8 cellular contexts compared by ENCODE assay signal in genomic region chr11:13486926-13487660, GRCh38. TPM values are rescaled to one million over a fixed set of nuclear protein-coding genes. Genes with fewer than 3 reads are reported as not detected.
DNase-seq lines count a peak whose midpoint lies in the region; ATAC-seq, FAIRE-seq and TF ChIP-seq lines count a peak whose summit lies in the region.

No MANE protein-coding gene starts in this region.

- dilution Hi-C loops in endothelial cell of umbilical vein (cut with MboI; ENCODE audit: extremely low pct_ligation_motif_present, low sequenced_read_pairs) = no loop called here

- H3K4ac ChIP-seq in neuronal stem cell (ENCODE audit: low read length) = no peak overlapping the region

- BruUV-seq in endothelial cell of umbilical vein (replicated peaks; lab: Mats Ljungman, UMichigan) = no TSS peak

- H2BK5ac ChIP-seq in neuronal stem cell (ENCODE audit: low read length) = no peak overlapping the region

- ATAC-seq in GM19351 (IDR thresholded peaks at IDR 0.05; ENCODE audit: unreplicated experiment) (peak; percentile 96), HG02884 (IDR thresholded peaks at IDR 0.05; ENCODE audit: unreplicated experiment) (no peak), HG02840 (IDR thresholded peaks at IDR 0.05; ENCODE audit: low FRiP score, unreplicated experiment) (no peak)

- intact Hi-C loops in endothelial cell of umbilical vein (cut with micrococcal nuclease) = loop anchor here (1.0 to 10.0 kb wide), 2 partner anchors 468 to 762 kb away; no protein-coding TSS in a partner anchor

- TF ChIP-seq POLR2A in endothelial cell of umbilical vein (IDR thresholded peaks at IDR 0.05; ENCODE audit: low read depth, low read length) = no peak

- H4K8ac ChIP-seq in neuronal stem cell (ENCODE audit: low read depth, low read length) = no peak overlapping the region

- H3K4me2 ChIP-seq in endothelial cell of umbilical vein (ENCODE audit: insufficient read depth, low read length) = peak overlapping the region; percentile 31
- H3K4me2 ChIP-seq in neuronal stem cell (ENCODE audit: insufficient read depth, low read length, poor library complexity, severe bottlenecking) = peak overlapping the region; percentile 35

- H3K79me1 ChIP-seq in neuronal stem cell (ENCODE audit: low read depth, low read length) = no peaks in the 10 kb centered on the region

- peaks cover 5% of the 10 kb centered on the region for H3K27me3 Mint-ChIP-seq in IgD-negative memory B cell
- peaks cover 6% of the 10 kb centered on the region for H3K27me3 Mint-ChIP-seq in type B pancreatic cell

- H2AFZ ChIP-seq in endothelial cell of umbilical vein (ENCODE audit: low read depth, low read length) (peak overlapping the region; percentile 71), neuronal stem cell (ENCODE audit: low read length) (peak overlapping the region; percentile 15)

- no peaks in the 10 kb centered on the region for H3K4me1 ChIP-seq in endothelial cell of umbilical vein (ENCODE audit: control insufficient read depth, extremely low read depth, insufficient read depth, low read length)
- H3K4me1 ChIP-seq in neuronal stem cell (ENCODE audit: control insufficient read depth in 2 of 2, insufficient read depth in 1 of 2, low read depth in 1 of 2, low read length in 2 of 2) = no peaks in the 10 kb centered on the region

- H3K36me3 Mint-ChIP-seq in IgD-negative memory B cell = no peaks in the 10 kb centered on the region
- H3K36me3 Mint-ChIP-seq in type B pancreatic cell = no peaks in the 10 kb centered on the region

- peak overlapping the region; percentile 15 to 90 (median 72) for H3K4me3 Mint-ChIP-seq in IgD-negative memory B cell
- peak overlapping the region; percentile 72 for H3K4me3 Mint-ChIP-seq in type B pancreatic cell

- H2BK12ac ChIP-seq in neuronal stem cell (ENCODE audit: low read length) = peak overlapping the region; percentile 26

- H3K9me3 ChIP-seq in endothelial cell of umbilical vein (replicated peaks; ENCODE audit: control insufficient read depth, insufficient read depth, low read length) = no peaks in the 10 kb centered on the region
- no peaks in the 10 kb centered on the region for H3K9me3 ChIP-seq in neuronal stem cell (replicated peaks in 1 of 2; ENCODE audit: control insufficient read depth in 2 of 2, insufficient read depth in 1 of 2, low read depth in 1 of 2, low read length in 2 of 2)

- no peaks in the 10 kb centered on the region for H4K20me1 ChIP-seq in endothelial cell of umbilical vein (replicated peaks; ENCODE audit: control insufficient read depth, extremely low read depth, insufficient read depth, low read length)

- no peaks in the 10 kb centered on the region for H3K79me2 ChIP-seq in endothelial cell of umbilical vein (ENCODE audit: control insufficient read depth, insufficient read depth, low read length)

- no peak overlapping the region for H3K27ac Mint-ChIP-seq in IgD-negative memory B cell
- no peak overlapping the region for H3K27ac Mint-ChIP-seq in type B pancreatic cell

- H3K4me1 Mint-ChIP-seq in IgD-negative memory B cell = peaks cover 0 to 6% (median 4%) of the 10 kb centered on the region in 3 donors
- H3K4me1 Mint-ChIP-seq in type B pancreatic cell (ENCODE audit: unreplicated experiment) = no peaks in the 10 kb centered on the region

- H3K27me3 ChIP-seq in endothelial cell of umbilical vein (ENCODE audit: control insufficient read depth in 2 of 2, insufficient read depth in 2 of 2, low read length in 2 of 2) = peaks cover 6 to 13% of the 10 kb centered on the region in 2 experiments
- H3K27me3 ChIP-seq in neuronal stem cell (ENCODE audit: control insufficient read depth in 3 of 3, insufficient read depth in 3 of 3, low read depth in 1 of 3, low read length in 3 of 3) = no peaks in the 10 kb centered on the region

- CTCF ChIA-PET in endothelial cell of umbilical vein (lab: Charles Lee) = interaction anchor here (0.8 to 1.7 kb wide), 15 partner anchors 9 to 764 kb away, joined by 3 to 8 read pairs (median 4); partner anchors contain the start of gene PTH

- no peak overlapping the region for H3K9ac ChIP-seq in endothelial cell of umbilical vein (replicated peaks; ENCODE audit: extremely low read depth, insufficient read depth, low read length)
- H3K9ac ChIP-seq in neuronal stem cell (ENCODE audit: low read depth, low read length, poor library complexity) = no peak overlapping the region

- no peaks in the 10 kb centered on the region for H3K36me3 ChIP-seq in endothelial cell of umbilical vein (ENCODE audit: control insufficient read depth in 2 of 2, extremely low read depth in 1 of 2, insufficient read depth in 2 of 2, low read length in 2 of 2)
- no peaks in the 10 kb centered on the region for H3K36me3 ChIP-seq in neuronal stem cell (replicated peaks in 1 of 2; ENCODE audit: control insufficient read depth in 2 of 2, insufficient read depth in 2 of 2, low read length in 2 of 2)

- H3K9me1 ChIP-seq in endothelial cell of umbilical vein (replicated peaks; ENCODE audit: control insufficient read depth, extremely low read depth, insufficient read depth, low read length) = no peaks in the 10 kb centered on the region

- DNase-seq in activated CD4-positive, alpha-beta T cell treated with anti-CD3 and anti-CD28 coated beads, Interleukin-2, amount 50 U/mL, for 48 hours = peak; percentile 51 to 63
- DNase-seq in endothelial cell of umbilical vein (ENCODE audit: low read depth, low spot score) (peak; percentile 40), neuronal stem cell (ENCODE audit: low spot score) (peak; percentile 49), type B pancreatic cell (ENCODE audit: extremely low spot score, unreplicated experiment) (no peak)

- H3K14ac ChIP-seq in neuronal stem cell (ENCODE audit: low read length) = no peak overlapping the region

- no peak overlapping the region for H4K91ac ChIP-seq in neuronal stem cell (ENCODE audit: low read depth, low read length, poor library complexity)

- H3K18ac ChIP-seq in neuronal stem cell (ENCODE audit: low read length) = peak overlapping the region; percentile 68

- H2AK5ac ChIP-seq in neuronal stem cell (ENCODE audit: low read depth, low read length) = no peak overlapping the region

- no peak overlapping the region for H3K23ac ChIP-seq in neuronal stem cell (ENCODE audit: low read depth, low read length, poor library complexity)

- no peak overlapping the region for H2BK120ac ChIP-seq in neuronal stem cell (ENCODE audit: low read depth, low read length)

- WGBS in neuronal stem cell (ENCODE audit: extremely low coverage in 2 of 2, insufficient read length in 2 of 2, insufficient replicate concordance in 1 of 2), 2 donors = no CpG with 5 or more reads among the region's 26 CpGs

- no peak overlapping the region for H2BK15ac ChIP-seq in neuronal stem cell (ENCODE audit: low read length)

- H3K9me3 Mint-ChIP-seq in IgD-negative memory B cell (peaks cover 2 to 4% (median 2%) of the 10 kb centered on the region in 3 donors), type B pancreatic cell (peaks cover 4% of the 10 kb centered on the region)

- H3K27ac ChIP-seq in endothelial cell of umbilical vein (ENCODE audit: insufficient read depth, low read depth, low read length) (no peak overlapping the region), neuronal stem cell (replicated peaks; ENCODE audit: low read length) (no peak overlapping the region)

- POLR2A ChIA-PET in endothelial cell of umbilical vein (lab: Charles Lee) = no interaction called here

- H3K4me3 ChIP-seq in endothelial cell of umbilical vein (replicated peaks in 1 of 3; ENCODE audit: insufficient read depth in 1 of 3, low read depth in 1 of 3, low read length in 3 of 3) (peak overlapping the region in 1 of 3 experiments; percentile 12), neuronal stem cell (ENCODE audit: low read length in 2 of 2) (peak overlapping the region in 1 of 2 donors; percentile 72)

- FAIRE-seq in endothelial cell of umbilical vein (lab: Jason Lieb, UNC) = no peak

- peak; percentile 32 to 69 for TF ChIP-seq CTCF in endothelial cell of umbilical vein (IDR thresholded peaks at IDR 0.05; ENCODE audit: extremely low read depth in 1 of 2, insufficient read depth in 1 of 2, low read depth in 1 of 2, low read length in 2 of 2)
- peak; percentile 42 for TF ChIP-seq CTCF in type B pancreatic cell (conservative IDR thresholded peaks at IDR 0.05)

TF ChIP-seq in endothelial cell of umbilical vein, 7 proteins besides CTCF, POLR2A, EP300 and RAD21 (continues in another document):
- TF ChIP-seq GATA2 (IDR thresholded peaks at IDR 0.05; ENCODE audit: insufficient read depth, insufficient read length, low read depth, low read length) (no peak), EZH2 (IDR thresholded peaks at IDR 0.05; ENCODE audit: borderline replicate concordance, low read depth, low read length, severe bottlenecking) (no peak), JUN (IDR thresholded peaks at IDR 0.05; ENCODE audit: borderline replicate concordance, insufficient read depth, insufficient read length, low read depth) (no peak)

RNA-seq across cellular contexts. Expression of gene PTH, which starts 8.7 kb away (rescaled TPM):
- not detected for polyA plus RNA-seq in IgD-negative memory B cell
- not detected in 2 replicates for total RNA-seq in endothelial cell of umbilical vein
- not detected in 2 replicates for polyA plus RNA-seq in endothelial cell of umbilical vein
- not detected in 2 replicates for polyA plus RNA-seq in endothelial cell of umbilical vein (2011; cell fraction: cytosol; rRNA removed)
- not detected in 2 replicates for polyA plus RNA-seq in endothelial cell of umbilical vein (2011; cell fraction: nucleus; rRNA removed)
- not detected in 2 replicates for polyA plus RNA-seq in endothelial cell of umbilical vein (2012)
- polyA minus RNA-seq in endothelial cell of umbilical vein = not detected in 2 replicates
- not detected for polyA minus RNA-seq in endothelial cell of umbilical vein (2011; cell fraction: cytosol; rRNA and poly(A)+ RNA removed)
- polyA minus RNA-seq in endothelial cell of umbilical vein (2011; cell fraction: nucleus; rRNA and poly(A)+ RNA removed) = not detected in 2 replicates
- polyA plus RNA-seq in neuronal stem cell (2013, experiment 1 of 2) = not detected
- polyA plus RNA-seq in neuronal stem cell (2013, experiment 2 of 2) = not detected
- total RNA-seq in type B pancreatic cell (ENCODE audit: low replicate concordance) = not detected in 2 replicates

RNA-seq across cellular contexts. Expression of gene BTBD10, which starts 24.1 kb away (rescaled TPM):
- 12.5 TPM for polyA plus RNA-seq in IgD-negative memory B cell
- total RNA-seq in endothelial cell of umbilical vein = 49.6 and 54.8 TPM in 2 replicates
- 25.6 and 31.7 TPM in 2 replicates for polyA plus RNA-seq in endothelial cell of umbilical vein
- polyA plus RNA-seq in endothelial cell of umbilical vein (2011; cell fraction: cytosol; rRNA removed) = 35.7 and 37.7 TPM in 2 replicates
- polyA plus RNA-seq in endothelial cell of umbilical vein (2011; cell fraction: nucleus; rRNA removed) = 50.1 and 65.0 TPM in 2 replicates
- 61.9 and 76.6 TPM in 2 replicates for polyA plus RNA-seq in endothelial cell of umbilical vein (2012)
- polyA minus RNA-seq in endothelial cell of umbilical vein = 77.6 and 78.9 TPM in 2 replicates
- 13.8 TPM for polyA minus RNA-seq in endothelial cell of umbilical vein (2011; cell fraction: cytosol; rRNA and poly(A)+ RNA removed)
- 53.7 and 76.2 TPM in 2 replicates for polyA minus RNA-seq in endothelial cell of umbilical vein (2011; cell fraction: nucleus; rRNA and poly(A)+ RNA removed)
- 20.7 TPM for polyA plus RNA-seq in neuronal stem cell (2013, experiment 1 of 2)
- 19.8 TPM for polyA plus RNA-seq in neuronal stem cell (2013, experiment 2 of 2)
- 24.7 and 34.8 TPM in 2 replicates for total RNA-seq in type B pancreatic cell (ENCODE audit: low replicate concordance)
